Comparison of ENCODE assay signal across 8 cellular contexts in the genomic region with DNA sequence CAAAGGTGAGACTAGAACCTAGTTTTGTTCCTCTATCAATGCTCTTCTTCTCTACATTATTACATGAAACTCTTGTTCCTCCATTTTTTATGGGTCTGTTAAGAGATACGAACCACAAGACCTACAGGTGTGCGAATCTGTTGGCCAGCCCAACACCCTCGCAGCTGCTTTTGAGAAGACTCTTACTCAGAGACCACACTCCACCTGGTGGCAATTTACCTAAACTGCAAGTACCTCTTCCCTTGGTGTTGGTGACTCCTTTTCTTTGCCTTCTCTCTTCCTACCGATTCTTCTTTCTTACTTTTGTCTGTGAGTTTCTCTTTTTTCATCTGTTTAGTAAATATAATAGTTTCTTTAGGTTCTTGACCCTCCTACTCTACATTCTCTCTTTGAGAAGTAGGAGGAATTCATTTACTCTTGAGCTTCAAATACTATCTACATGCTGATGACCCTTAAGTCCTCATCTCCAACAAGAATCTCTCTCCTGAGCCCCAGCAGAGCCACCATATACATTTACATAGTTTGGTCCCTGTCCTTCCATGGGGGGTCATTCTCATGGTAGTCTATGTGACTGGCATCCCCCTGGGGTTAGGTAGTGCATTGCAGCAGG.
DNase-seq lines count a peak whose midpoint lies in the region; ATAC-seq and TF ChIP-seq lines count a peak whose summit lies in the region.

No MANE protein-coding gene starts in this region.

- H3K4me3 ChIP-seq in OCI-LY3 (ENCODE audit: low read length) (0 out of 2 replicates have a peak overlapping the region, but pooled peaks have one; percentile 39), osteoblast (ENCODE audit: insufficient read depth, low read length) (no peak overlapping the region), upper lobe of right lung (no peak overlapping the region)

- intact Hi-C loops in upper lobe of right lung (cut with DNase I), result loop anchor here (5.0 kb wide), 1 partner anchor 395 kb away; no protein-coding TSS in a partner anchor

- DNase-seq in DMS153 treated with DMSO at 0.1 percent for 48 hours (lab: John Stamatoyannopoulos, UW; ENCODE audit: unreplicated experiment) (peak; percentile 66), HS-27A (ENCODE audit: low read depth) (peak; percentile 0), fibroblast of the conjunctiva (ENCODE audit: low read depth) (peak; percentile 53), osteoblast (ENCODE audit: insufficient read length, low spot score, missing footprints) (peak; percentile 57), upper lobe of right lung (no peak)
- DNase-seq in activated T-cell treated with anti-CD3 and anti-CD28 coated beads, Interleukin-2, amount 50 U/mL, for 1 hour, result peak; percentile 29

- H3K4me2 ChIP-seq in OCI-LY3 (ENCODE audit: low read length) (peak overlapping the region; percentile 60), osteoblast (ENCODE audit: insufficient read depth, low read length) (no peak overlapping the region)

- H3K27ac ChIP-seq in OCI-LY3 (ENCODE audit: low read length), result no peak overlapping the region
- no peak overlapping the region for H3K27ac ChIP-seq in osteoblast (ENCODE audit: low read depth, low read length)
- no peak overlapping the region for H3K27ac ChIP-seq in upper lobe of right lung

- no peak overlapping the region for H3K9ac ChIP-seq in OCI-LY3 (ENCODE audit: low read length)

- H3K4me1 ChIP-seq in OCI-LY3 (ENCODE audit: low read length) (peaks cover 2% of the 10 kb centered on the region; the same call in 1 of the 2 replicates), osteoblast (ENCODE audit: insufficient read depth, low read length) (no peaks in the 10 kb centered on the region), upper lobe of right lung (no peaks in the 10 kb centered on the region)

- TF ChIP-seq CTCF in OCI-LY3 (IDR thresholded peaks at IDR 0.05; ENCODE audit: low read depth, low read length), result peak; percentile 85
- peak; percentile 68 for TF ChIP-seq CTCF in osteoblast (IDR thresholded peaks at IDR 0.05; ENCODE audit: extremely low read depth, low read depth, low read length)
- TF ChIP-seq CTCF in upper lobe of right lung (IDR thresholded peaks at IDR 0.05), result peak; percentile 85

- no peaks in the 10 kb centered on the region for H4K20me1 ChIP-seq in OCI-LY3 (ENCODE audit: insufficient read depth, low read length)
- H4K20me1 ChIP-seq in osteoblast (ENCODE audit: insufficient read depth, low read length), result no peaks in the 10 kb centered on the region

- H3K79me2 ChIP-seq in OCI-LY3 (ENCODE audit: low read length) (no peaks in the 10 kb centered on the region), osteoblast (ENCODE audit: insufficient read depth, low read length) (no peaks in the 10 kb centered on the region)

- H3K36me3 ChIP-seq in OCI-LY3 (replicated peaks; ENCODE audit: low read depth, low read length) (no peaks in the 10 kb centered on the region), osteoblast (ENCODE audit: insufficient read depth, low read length) (no peaks in the 10 kb centered on the region), upper lobe of right lung (no peaks in the 10 kb centered on the region)

- no peaks in the 10 kb centered on the region for H3K27me3 ChIP-seq in OCI-LY3 (ENCODE audit: low read depth, low read length)
- no peaks in the 10 kb centered on the region for H3K27me3 ChIP-seq in osteoblast (ENCODE audit: insufficient read depth, low read length)
- no peaks in the 10 kb centered on the region for H3K27me3 ChIP-seq in upper lobe of right lung

- peak overlapping the region; percentile 66; the same call in 1 of the 2 replicates for H2AFZ ChIP-seq in OCI-LY3 (ENCODE audit: low read depth, low read length)
- no peak overlapping the region for H2AFZ ChIP-seq in osteoblast (ENCODE audit: low read length)

- H3K9me3 ChIP-seq in OCI-LY3 (ENCODE audit: insufficient read depth, low read length) (no peaks in the 10 kb centered on the region), osteoblast (ENCODE audit: low read depth, low read length) (no peaks in the 10 kb centered on the region), upper lobe of right lung (no peaks in the 10 kb centered on the region)

- ATAC-seq in GM21390 (IDR thresholded peaks at IDR 0.05; ENCODE audit: unreplicated experiment) (peak; percentile 91), upper lobe of right lung (peak; percentile 91)
